8 cellular contexts compared by ENCODE assay signal in genomic region chr18:57630002-57630758, GRCh38.
A peak's percentile ranks its signal among the peaks of the same experiment; 100 is the strongest.
DNase-seq lines count a peak whose midpoint lies in the region; ATAC-seq and TF ChIP-seq lines count a peak whose summit lies in the region.

No MANE protein-coding gene starts in this region.

- no peaks in the 10 kb centered on the region for H3K27me3 ChIP-seq in mucosa of rectum (ENCODE audit: control insufficient read depth in 2 of 2, insufficient read depth in 2 of 2, low read length in 2 of 2)

- H3K36me3 ChIP-seq in mucosa of rectum (ENCODE audit: control insufficient read depth in 2 of 2, insufficient read depth in 2 of 2, low read length in 2 of 2) = no peaks in the 10 kb centered on the region

- peak; percentile 44 for TF ChIP-seq POLR2A in erythroblast (IDR thresholded peaks at IDR 0.05; ENCODE audit: low read length)

- H3K27ac ChIP-seq in mucosa of rectum (ENCODE audit: low read depth in 2 of 2, low read length in 2 of 2) = peak overlapping the region; percentile 74 to 81

- ATAC-seq in GM21619 (IDR thresholded peaks at IDR 0.05; ENCODE audit: unreplicated experiment) = peak; percentile 93

- DNase-seq in DMS53 (lab: John Stamatoyannopoulos, UW) (peak; percentile 99), OCI-M1 (lab: John Stamatoyannopoulos, UW) (peak; percentile 94), erythroblast (lab: John Stamatoyannopoulos, UW) (peak; percentile 98)
- DNase-seq in activated T-cell treated with anti-CD3 and anti-CD28 coated beads, Interleukin-2, amount 50 U/mL, for 1 hour = peak; percentile 93
- DNase-seq in stimulated activated CD8-positive, alpha-beta memory T cell treated with anti-CD3 and anti-CD28 coated beads, Interleukin-4, amount 100 ng/mL, for 4 hours (ENCODE audit: low read depth in 2 of 2, low spot score in 1 of 2) = peak; percentile 84 to 89

- H3K4me3 ChIP-seq in mucosa of rectum (ENCODE audit: low read length in 2 of 2) = peak overlapping the region; percentile 84 to 95

- peaks cover 3% of the 10 kb centered on the region in 2 donors for H3K4me1 ChIP-seq in mucosa of rectum (ENCODE audit: control insufficient read depth in 2 of 2, insufficient read depth in 2 of 2, low read length in 2 of 2)

- peak overlapping the region; percentile 77 to 86 for H3K9ac ChIP-seq in mucosa of rectum (ENCODE audit: low read depth in 1 of 2, low read length in 2 of 2)

- peak; percentile 81 for TF ChIP-seq RAD21 in Ishikawa (IDR thresholded peaks at IDR 0.05; ENCODE audit: low read depth)

- H3K9me3 ChIP-seq in mucosa of rectum (ENCODE audit: control insufficient read depth in 2 of 2, low read length in 2 of 2) = no peaks in the 10 kb centered on the region

- TF ChIP-seq EP300 in Ishikawa (IDR thresholded peaks at IDR 0.05; ENCODE audit: borderline replicate concordance) = 0 out of 2 replicates have a peak, but pooled peaks have one; percentile 13

TF ChIP-seq in Ishikawa, 13 proteins besides CTCF, POLR2A, EP300 and RAD21:
- peak; percentile 59; the same call in 1 of the 2 replicates for TF ChIP-seq TEAD4 (IDR thresholded peaks at IDR 0.05)
- no peak for TF ChIP-seq REST (IDR thresholded peaks at IDR 0.05; ENCODE audit: low read depth)
- no peak for TF ChIP-seq FOXM1 (IDR thresholded peaks at IDR 0.05; ENCODE audit: borderline replicate concordance, low read depth)
- peak; percentile 68 for TF ChIP-seq USF1 (IDR thresholded peaks at IDR 0.05)
- TF ChIP-seq EGR1 (IDR thresholded peaks at IDR 0.05) = peak; percentile 82
- no peak for TF ChIP-seq CREB1 (IDR thresholded peaks at IDR 0.05; ENCODE audit: low read depth)
- no peak for TF ChIP-seq ZBTB7A (IDR thresholded peaks at IDR 0.05; ENCODE audit: low read depth)
- TF ChIP-seq CEBPB (IDR thresholded peaks at IDR 0.05) = no peak
- peak; percentile 96 for TF ChIP-seq MAX (IDR thresholded peaks at IDR 0.05)
- no peak for TF ChIP-seq NFIC (IDR thresholded peaks at IDR 0.05)
- peak; percentile 99 for TF ChIP-seq YY1 (IDR thresholded peaks at IDR 0.05; ENCODE audit: low read depth)
- TF ChIP-seq TAF1 (IDR thresholded peaks at IDR 0.05; ENCODE audit: low read depth) = peak; percentile 83
- peak; percentile 65; the same call in 1 of the 2 replicates for TF ChIP-seq TCF12 (IDR thresholded peaks at IDR 0.05; ENCODE audit: low read depth)

Comparison
In these comparisons a context has a peak if more than half of its experiments do, and no peak if none do; other contexts are left out.
1. Peak in every context shown above with its lines: DNase-seq, ATAC-seq, H3K4me3 ChIP-seq and H3K27ac ChIP-seq.